In genomic region chr10:129693382-129693781, GRCh38 we compare ENCODE assay signal across 16 cellular contexts.
"Had no signal": no experiment of that assay in that cellular context is flagged by ENCODE, and none has a peak within 500 bp of the region (broad histone marks: within the 10 kb centered on the region; RNA-seq: fewer than 3 reads in every experiment).

No MANE protein-coding gene starts in this region.

- H3K27ac ChIP-seq: colonic mucosa, foreskin keratinocyte, gastroesophageal sphincter, left lung, lower lobe of right lung had no signal

- H3K9me3 ChIP-seq: colonic mucosa, esophagus muscularis mucosa, gastroesophageal sphincter, heart right ventricle, left lung, lower lobe of right lung had no signal

- H3K4me3 Mint-ChIP-seq: dendritic cell treated with granulocyte-macrophage colony-stimulating factor and Interleukin-4, amounts not matched to agents 40 ng/mL and 50 ng/mL, for 4 days; effector memory CD8-positive, alpha-beta T cell had no signal

- H3K4me3 ChIP-seq: colonic mucosa, esophagus muscularis mucosa, gastroesophageal sphincter, heart right ventricle, left lung, lower lobe of right lung had no signal

- H3K27me3 ChIP-seq: colonic mucosa, esophagus muscularis mucosa, foreskin keratinocyte, gastroesophageal sphincter, heart right ventricle, left lung had no signal

- H3K36me3 ChIP-seq: colonic mucosa, esophagus muscularis mucosa, gastroesophageal sphincter, heart right ventricle, left lung, lower lobe of right lung had no signal

- DNase-seq: colonic mucosa; cortex of kidney; effector CD8-positive, alpha-beta T cell; effector memory CD8-positive, alpha-beta T cell; foreskin keratinocyte; heart right ventricle; hippocampal formation; left cardiac atrium; left lung; left ventricle myocardium superior; lower lobe of right lung; mesenchymal stem cell; midbrain had no signal

- H3K9me3 Mint-ChIP-seq: dendritic cell treated with granulocyte-macrophage colony-stimulating factor and Interleukin-4, amounts not matched to agents 40 ng/mL and 50 ng/mL, for 4 days; effector memory CD8-positive, alpha-beta T cell had no signal

- H3K4me1 ChIP-seq: colonic mucosa, foreskin keratinocyte, left lung, lower lobe of right lung had no signal

- H3K27me3 Mint-ChIP-seq: dendritic cell treated with granulocyte-macrophage colony-stimulating factor and Interleukin-4, amounts not matched to agents 40 ng/mL and 50 ng/mL, for 4 days; effector memory CD8-positive, alpha-beta T cell had no signal

- H3K27ac Mint-ChIP-seq: dendritic cell treated with granulocyte-macrophage colony-stimulating factor and Interleukin-4, amounts not matched to agents 40 ng/mL and 50 ng/mL, for 4 days; effector memory CD8-positive, alpha-beta T cell had no signal
